ENCODE assay signal across 11 cellular contexts in genomic region chr1:157523774-157524501, GRCh38. TPM values are rescaled to one million over a fixed set of nuclear protein-coding genes. Genes with fewer than 3 reads are reported as not detected.
A peak's percentile ranks its signal among the peaks of the same experiment; 100 is the strongest.
DNase-seq lines count a peak whose midpoint lies in the region; ATAC-seq and TF ChIP-seq lines count a peak whose summit lies in the region.
"Had no signal": no experiment of that assay in that cellular context is flagged by ENCODE, and none has a peak within 500 bp of the region (broad histone marks: within the 10 kb centered on the region; RNA-seq: fewer than 3 reads in every experiment).

No MANE protein-coding gene starts in this region.

- H3K27ac ChIP-seq in C4-2B = 0 out of 2 replicates have a peak overlapping the region, but pooled peaks have one; percentile 6

- no peak for DNase-seq in activated CD8-positive, alpha-beta memory T cell treated with anti-CD3 and anti-CD28 coated beads, Interleukin-2, amount 50 U/mL, for 4 hours
- DNase-seq in HT-29 (ENCODE audit: low spot score) = no peak
- DNase-seq in NCI-H2196 (lab: John Stamatoyannopoulos, UW; ENCODE audit: unreplicated experiment) = no peak
- DNase-seq: NCI-H187 treated with DMSO at 0.1 percent for 48 hours, OCI-M1 had no signal

- ATAC-seq in GM19043 (IDR thresholded peaks at IDR 0.05; ENCODE audit: low read depth, unreplicated experiment) = peak; percentile 72
- ATAC-seq in HG02588 (IDR thresholded peaks at IDR 0.05; ENCODE audit: unreplicated experiment) = peak; percentile 79
- peak; percentile 56 for ATAC-seq in HG03571 (IDR thresholded peaks at IDR 0.05; ENCODE audit: unreplicated experiment)
- no peak for ATAC-seq in GM18520 (IDR thresholded peaks at IDR 0.05; ENCODE audit: unreplicated experiment)
- ATAC-seq: sciatic nerve had no signal

- no peak for TF ChIP-seq CTCF in C4-2B (conservative IDR thresholded peaks at IDR 0.05)

RNA-seq across cellular contexts. Expression of gene FCRL5, which starts 28.4 kb away (rescaled TPM):
- total RNA-seq in HT-29 (2014; rRNA removed; shearing (Covaris generic)) = not detected in 2 replicates
